Comparison of ENCODE assay signal across 25 cellular contexts in genomic region chr3:47854267-47854666, GRCh38.
"Had no signal": no experiment of that assay in that cellular context is flagged by ENCODE, and none has a peak within 500 bp of the region (broad histone marks: within the 10 kb centered on the region; RNA-seq: fewer than 3 reads in every experiment).

No MANE protein-coding gene starts in this region.

- ATAC-seq: activated CD8-positive, alpha-beta memory T cell treated with anti-CD3 and anti-CD28 coated beads, Interleukin-2, amount 10 ng/mL, durations not matched to agents 7 days and 5 days; activated CD8-positive, alpha-beta T cell treated with anti-CD3 and anti-CD28 coated beads for 36 hours; foreskin keratinocyte; left lung had no signal

- H3K9me3 ChIP-seq: ascending aorta, left lung, stomach, suprapubic skin, vagina had no signal

- H3K27me3 ChIP-seq: ascending aorta, brain microvascular endothelial cell, foreskin keratinocyte, hepatocyte, left lung, stomach, suprapubic skin, vagina had no signal

- H3K27ac Mint-ChIP-seq: activated CD8-positive, alpha-beta memory T cell treated with anti-CD3 and anti-CD28 coated beads, Interleukin-2, amount 10 ng/mL, durations not matched to agents 7 days and 5 days; activated CD8-positive, alpha-beta T cell treated with anti-CD3 and anti-CD28 coated beads for 36 hours; T-helper 2 cell treated with Interferon-gamma antibody and Interleukin-4, amounts not matched to agents 5 μg/mL and 100 μg/mL, for 36 hours had no signal

- H3K4me1 ChIP-seq: ascending aorta, foreskin keratinocyte, left lung, suprapubic skin, vagina had no signal

- H3K27ac ChIP-seq: brain microvascular endothelial cell, foreskin keratinocyte, hepatocyte, left lung, stomach, suprapubic skin, vagina, WERI-Rb-1 had no signal

- H3K4me1 Mint-ChIP-seq: activated CD4-positive, alpha-beta T cell treated with anti-CD3 and anti-CD28 coated beads, Interleukin-2, amount 10 ng/mL, durations not matched to agents 7 days and 5 days; activated CD8-positive, alpha-beta memory T cell treated with anti-CD3 and anti-CD28 coated beads, Interleukin-2, amount 10 ng/mL, durations not matched to agents 7 days and 5 days had no signal

- DNase-seq: activated CD4-positive, alpha-beta T cell treated with anti-CD3 and anti-CD28 coated beads, Interleukin-2, amount 10 ng/mL, durations not matched to agents 7 days and 5 days; activated CD4-positive, CD25-positive, alpha-beta regulatory T cell treated with anti-CD3 and anti-CD28 coated beads, Interleukin-2, amount 50 U/mL, for 72 hours; activated CD8-positive, alpha-beta memory T cell treated with anti-CD3 and anti-CD28 coated beads, Interleukin-2, amount 10 ng/mL, durations not matched to agents 7 days and 5 days; activated CD8-positive, alpha-beta T cell treated with anti-CD3 and anti-CD28 coated beads for 36 hours; activated effector memory CD4-positive, alpha-beta T cell treated with anti-CD3 and anti-CD28 coated beads, Interleukin-2, amount 50 U/mL, for 16 hours; activated naive CD4-positive, alpha-beta T cell treated with anti-CD3 and anti-CD28 coated beads, Interleukin-2, amount 50 U/mL, for 16 hours; activated T-cell treated with anti-CD3 and anti-CD28 coated beads for 4 hours; brain microvascular endothelial cell; caudate nucleus; dermis blood vessel endothelial cell; effector CD8-positive, alpha-beta T cell; foreskin keratinocyte; kidney glomerular epithelial cell; retina; stimulated activated CD4-positive, alpha-beta T cell treated with anti-CD3 and anti-CD28 coated beads, Interleukin-4, amount 100 ng/mL, for 4 hours; stomach; trophoblast cell; WERI-Rb-1 had no signal

- H3K4me2 ChIP-seq: hepatocyte had no signal

- H2AFZ ChIP-seq: hepatocyte had no signal

- H3K27me3 Mint-ChIP-seq: activated CD4-positive, alpha-beta T cell treated with anti-CD3 and anti-CD28 coated beads, Interleukin-2, amount 10 ng/mL, durations not matched to agents 7 days and 5 days; activated CD8-positive, alpha-beta memory T cell treated with anti-CD3 and anti-CD28 coated beads, Interleukin-2, amount 10 ng/mL, durations not matched to agents 7 days and 5 days; activated CD8-positive, alpha-beta T cell treated with anti-CD3 and anti-CD28 coated beads for 36 hours; progenitor cell of endocrine pancreas had no signal

- H3K4me3 ChIP-seq: ascending aorta, hepatocyte, left lung, stomach, suprapubic skin, vagina had no signal

- H3K4me3 Mint-ChIP-seq: activated CD4-positive, alpha-beta T cell treated with anti-CD3 and anti-CD28 coated beads, Interleukin-2, amount 10 ng/mL, durations not matched to agents 7 days and 5 days; activated CD8-positive, alpha-beta memory T cell treated with anti-CD3 and anti-CD28 coated beads, Interleukin-2, amount 10 ng/mL, durations not matched to agents 7 days and 5 days; activated CD8-positive, alpha-beta T cell treated with anti-CD3 and anti-CD28 coated beads for 36 hours; T-helper 2 cell treated with Interferon-gamma antibody and Interleukin-4, amounts not matched to agents 5 μg/mL and 100 μg/mL, for 36 hours had no signal
